In genomic region chr2:184523732-184524131, GRCh38 we compare ENCODE assay signal across 28 cellular contexts.
"Had no signal": no experiment of that assay in that cellular context is flagged by ENCODE, and none has a peak within 500 bp of the region (broad histone marks: within the 10 kb centered on the region; RNA-seq: fewer than 3 reads in every experiment).

No MANE protein-coding gene starts in this region.

- ATAC-seq: activated CD8-positive, alpha-beta T cell treated with anti-CD3 and anti-CD28 coated beads, Interleukin-2, amount 10 ng/mL, durations not matched to agents 7 days and 5 days; activated naive CD8-positive, alpha-beta T cell treated with anti-CD3 and anti-CD28 coated beads, Interleukin-2, amount 50 U/mL, for 24 hours; PC-3 had no signal

- H3K36me3 Mint-ChIP-seq: activated naive CD4-positive, alpha-beta T cell treated with anti-CD3 and anti-CD28 coated beads, Interleukin-2, amount 10 ng/mL, durations not matched to agents 7 days and 5 days; activated naive CD8-positive, alpha-beta T cell had no signal

- H3K27ac Mint-ChIP-seq: activated CD4-positive, alpha-beta T cell treated with anti-CD3 and anti-CD28 coated beads, Interleukin-2, amount 10 ng/mL, durations not matched to agents 24 days and 14 days; activated CD8-positive, alpha-beta T cell treated with anti-CD3 and anti-CD28 coated beads, Interleukin-2, amount 10 ng/mL, durations not matched to agents 7 days and 5 days; activated naive CD4-positive, alpha-beta T cell treated with anti-CD3 and anti-CD28 coated beads, Interleukin-2, amount 10 ng/mL, durations not matched to agents 7 days and 5 days; activated naive CD8-positive, alpha-beta T cell; activated naive CD8-positive, alpha-beta T cell treated with anti-CD3 and anti-CD28 coated beads, Interleukin-2, amount 50 U/mL, for 24 hours; activated T-cell treated with anti-CD3 and anti-CD28 coated beads, Interleukin-2, amount 50 U/mL, for 24 hours had no signal

- H3K4me1 ChIP-seq: Peyer's patch, SJCRH30 had no signal

- H3K4me3 ChIP-seq: MG63, Peyer's patch, SJCRH30, SK-N-MC had no signal

- H3K4me3 Mint-ChIP-seq: activated CD4-positive, alpha-beta T cell treated with anti-CD3 and anti-CD28 coated beads, Interleukin-2, amount 10 ng/mL, durations not matched to agents 24 days and 14 days; activated CD8-positive, alpha-beta T cell treated with anti-CD3 and anti-CD28 coated beads, Interleukin-2, amount 10 ng/mL, durations not matched to agents 7 days and 5 days; activated naive CD4-positive, alpha-beta T cell treated with anti-CD3 and anti-CD28 coated beads, Interleukin-2, amount 10 ng/mL, durations not matched to agents 7 days and 5 days; activated naive CD8-positive, alpha-beta T cell; activated naive CD8-positive, alpha-beta T cell treated with anti-CD3 and anti-CD28 coated beads, Interleukin-2, amount 50 U/mL, for 24 hours; activated T-cell treated with anti-CD3 and anti-CD28 coated beads, Interleukin-2, amount 50 U/mL, for 24 hours had no signal

- DNase-seq: activated CD4-positive, alpha-beta T cell treated with anti-CD3 and anti-CD28 coated beads, Interleukin-2, amount 10 ng/mL, durations not matched to agents 24 days and 14 days; activated CD4-positive, alpha-beta T cell treated with anti-CD3 and anti-CD28 coated beads, Interleukin-2, amount 50 U/mL, for 4 hours; activated CD8-positive, alpha-beta T cell treated with anti-CD3 and anti-CD28 coated beads, Interleukin-2, amount 10 ng/mL, durations not matched to agents 7 days and 5 days; activated naive CD4-positive, alpha-beta T cell treated with anti-CD3 and anti-CD28 coated beads, Interleukin-2, amount 10 ng/mL, durations not matched to agents 7 days and 5 days; activated naive CD8-positive, alpha-beta T cell treated with anti-CD3 and anti-CD28 coated beads, Interleukin-2, amount 50 U/mL, for 24 hours; activated T-cell treated with anti-CD3 and anti-CD28 coated beads, Interleukin-2, amount 50 U/mL, for 24 hours; anterior cingulate cortex; brain microvascular endothelial cell; Kasumi-1; KG1; MG63; NCI-H1048; NCI-H1105 treated with DMSO at 0.1 percent for 48 hours; NCI-H1436; NCI-H1694; NCI-H1930; NCI-H2081 treated with DMSO at 0.1 percent for 48 hours; NCI-H510A; NCI-H526; NCI-H748 treated with DMSO at 0.1 percent for 48 hours; NK-92 treated with Interleukin-12 subunit alpha and Interleukin-12 subunit beta, amount 100 ng/mL, for 24 hours; PC-3; Peyer's patch; RPMI8226; SJCRH30; T1000 had no signal

- H3K27ac ChIP-seq: brain microvascular endothelial cell, Peyer's patch, SJCRH30, SK-N-MC had no signal

- H3K4me1 Mint-ChIP-seq: activated CD4-positive, alpha-beta T cell treated with anti-CD3 and anti-CD28 coated beads, Interleukin-2, amount 10 ng/mL, durations not matched to agents 24 days and 14 days; activated naive CD4-positive, alpha-beta T cell treated with anti-CD3 and anti-CD28 coated beads, Interleukin-2, amount 10 ng/mL, durations not matched to agents 7 days and 5 days; activated naive CD8-positive, alpha-beta T cell treated with anti-CD3 and anti-CD28 coated beads, Interleukin-2, amount 50 U/mL, for 24 hours had no signal

- H3K36me3 ChIP-seq: brain microvascular endothelial cell, MG63, Peyer's patch, SJCRH30 had no signal

- H3K27me3 Mint-ChIP-seq: activated CD4-positive, alpha-beta T cell treated with anti-CD3 and anti-CD28 coated beads, Interleukin-2, amount 10 ng/mL, durations not matched to agents 24 days and 14 days; activated naive CD4-positive, alpha-beta T cell treated with anti-CD3 and anti-CD28 coated beads, Interleukin-2, amount 10 ng/mL, durations not matched to agents 7 days and 5 days; activated naive CD8-positive, alpha-beta T cell; activated naive CD8-positive, alpha-beta T cell treated with anti-CD3 and anti-CD28 coated beads, Interleukin-2, amount 50 U/mL, for 24 hours; activated T-cell treated with anti-CD3 and anti-CD28 coated beads, Interleukin-2, amount 50 U/mL, for 24 hours had no signal

- H3K27me3 ChIP-seq: brain microvascular endothelial cell, MG63, Peyer's patch, SJCRH30 had no signal
